1 cellular context compared by ENCODE assay signal in genomic region chr2:58435246-58435645, GRCh38.
TF ChIP-seq lines count a peak whose summit lies in the region.

No MANE protein-coding gene starts in this region.

TF ChIP-seq in WTC11, 78 proteins besides CTCF, POLR2A, EP300 and RAD21 (continued from another document):
- TF ChIP-seq MLX (CRISPR knock-in tag; IDR thresholded peaks at IDR 0.05) (no peak), ZNF219 (CRISPR knock-in tag; IDR thresholded peaks at IDR 0.05; ENCODE audit: borderline replicate concordance) (no peak), ELF4 (CRISPR knock-in tag; IDR thresholded peaks at IDR 0.05; ENCODE audit: low read depth) (no peak), ATF3 (CRISPR knock-in tag; conservative IDR thresholded peaks at IDR 0.05) (no peak), MYBL2 (CRISPR knock-in tag; IDR thresholded peaks at IDR 0.05) (no peak), FOXJ3 (CRISPR knock-in tag; IDR thresholded peaks at IDR 0.05; ENCODE audit: borderline replicate concordance) (no peak)
